In genomic region chr7:122304996-122305421, GRCh38 we compare ENCODE assay signal across 14 cellular contexts. TPM values are rescaled to one million over a fixed set of nuclear protein-coding genes. Genes with fewer than 3 reads are reported as not detected.
DNase-seq lines count a peak whose midpoint lies in the region; ATAC-seq, FAIRE-seq and TF ChIP-seq lines count a peak whose summit lies in the region.
"Had no signal": no experiment of that assay in that cellular context is flagged by ENCODE, and none has a peak within 500 bp of the region (broad histone marks: within the 10 kb centered on the region; RNA-seq: fewer than 3 reads in every experiment).

No MANE protein-coding gene starts in this region.

- H3K4me1 ChIP-seq in HUES6 (ENCODE audit: control insufficient read depth, insufficient read depth, low read length) = peaks cover 47% of the 10 kb centered on the region
- peaks cover 34 to 62% (median 53%) of the 10 kb centered on the region in 4 donors for H3K4me1 ChIP-seq in esophagus muscularis mucosa

- no peaks in the 10 kb centered on the region for H3K9me3 Mint-ChIP-seq in nephron

- TF ChIP-seq EP300 in esophagus muscularis mucosa (IDR thresholded peaks at IDR 0.05) = no peak

- peak overlapping the region; percentile 85 for H3K27ac ChIP-seq in 22Rv1
- H3K27ac ChIP-seq in HUES6 (ENCODE audit: low read depth, low read length) = no peak overlapping the region
- no peak overlapping the region for H3K27ac ChIP-seq in esophagus muscularis mucosa (replicated peaks in 1 of 4)
- H3K27ac ChIP-seq: gastroesophageal sphincter, Peyer's patch had no signal

- peaks cover 100% of the 10 kb centered on the region for H3K27me3 Mint-ChIP-seq in nephron (ENCODE audit: low read depth)

- no peak for FAIRE-seq in urothelium cell line (lab: Jason Lieb, UNC)
- FAIRE-seq: GM12878 had no signal

- H3K27me3 ChIP-seq in HUES6 (ENCODE audit: control insufficient read depth, insufficient read depth, low read length) = peaks cover 100% of the 10 kb centered on the region
- peaks cover 8 to 100% (median 93%) of the 10 kb centered on the region in 4 donors for H3K27me3 ChIP-seq in esophagus muscularis mucosa

- peak overlapping the region; percentile 76 to 79 (median 78) for H3K4me3 Mint-ChIP-seq in nephron

- TF ChIP-seq CTCF in 22Rv1 (IDR thresholded peaks at IDR 0.05) = no peak
- TF ChIP-seq CTCF in esophagus muscularis mucosa (IDR thresholded peaks at IDR 0.05) = no peak
- TF ChIP-seq CTCF in nephron (IDR thresholded peaks at IDR 0.05; ENCODE audit: unreplicated experiment in 3 of 3) = no peak

- H3K4me3 ChIP-seq in HUES6 (ENCODE audit: low read depth, low read length) (peak overlapping the region; percentile 58), esophagus muscularis mucosa (peak overlapping the region; percentile 15 to 44 (median 33))
- H3K4me3 ChIP-seq: GM12878 had no signal

- no peak overlapping the region for H3K9ac ChIP-seq in HUES6 (ENCODE audit: low read length)

- H3K36me3 ChIP-seq in HUES6 (ENCODE audit: control insufficient read depth, insufficient read depth, low read length) = no peaks in the 10 kb centered on the region
- H3K36me3 ChIP-seq in esophagus muscularis mucosa = no peaks in the 10 kb centered on the region
- H3K36me3 ChIP-seq: gastroesophageal sphincter, Peyer's patch had no signal

- no peak for DNase-seq in esophagus muscularis mucosa (ENCODE audit: extremely low spot score)
- no peak for DNase-seq in activated CD4-positive, alpha-beta T cell treated with anti-CD3 and anti-CD28 coated beads, Interleukin-2, amount 50 U/mL, for 4 hours
- no peak for DNase-seq in urothelium cell line (ENCODE audit: low spot score)
- DNase-seq: activated CD4-positive, alpha-beta T cell treated with anti-CD3 and anti-CD28 coated beads for 1 hour; amniotic stem cell; Peyer's patch had no signal

- no peaks in the 10 kb centered on the region for H3K9me3 ChIP-seq in HUES6 (ENCODE audit: control insufficient read depth, insufficient read depth, low read depth, low read length)
- H3K9me3 ChIP-seq in esophagus muscularis mucosa = no peaks in the 10 kb centered on the region
- H3K9me3 ChIP-seq: gastroesophageal sphincter had no signal

- ATAC-seq in HG03025 (IDR thresholded peaks at IDR 0.05; ENCODE audit: low FRiP score, unreplicated experiment) (no peak), GM18858 (IDR thresholded peaks at IDR 0.05; ENCODE audit: unreplicated experiment) (no peak)
- ATAC-seq: gastroesophageal sphincter, GM12878 had no signal

- no peak for TF ChIP-seq POLR2A in esophagus muscularis mucosa (IDR thresholded peaks at IDR 0.05; ENCODE audit: low read depth)

- peaks cover 37% of the 10 kb centered on the region for H3K4me1 Mint-ChIP-seq in nephron

- 5% methylated on average over 19 of the region's 24 CpGs for WGBS in esophagus muscularis mucosa

- H3K36me3 Mint-ChIP-seq in nephron (ENCODE audit: low read depth) = no peaks in the 10 kb centered on the region

- H3K27ac Mint-ChIP-seq in nephron = no peak overlapping the region

- intact Hi-C loops in esophagus muscularis mucosa (cut with DNase I) = no loop called here

RNA-seq across cellular contexts. Expression of gene FEZF1, which starts 0.5 kb away (rescaled TPM):
- not detected for total RNA-seq in esophagus muscularis mucosa
- total RNA-seq: gastroesophageal sphincter, GM12878, LHCN-M2, Peyer's patch had no signal
